ENCODE assay signal across 23 cellular contexts in genomic region chr4:185993328-185993973, GRCh38.
"Had no signal": no experiment of that assay in that cellular context is flagged by ENCODE, and none has a peak within 500 bp of the region (broad histone marks: within the 10 kb centered on the region; RNA-seq: fewer than 3 reads in every experiment).

No MANE protein-coding gene starts in this region.

- H3K4me1 ChIP-seq: colonic mucosa, lower lobe of right lung, parathyroid adenoma, prostate gland, testis, transverse colon had no signal

- H3K9me3 ChIP-seq: colonic mucosa, heart right ventricle, left ventricle myocardium inferior, lower lobe of right lung, prostate gland, testis, transverse colon had no signal

- H3K27ac ChIP-seq: colonic mucosa, dorsolateral prefrontal cortex, heart right ventricle, left ventricle myocardium inferior, lower lobe of right lung, parathyroid adenoma, prostate gland, skin epidermis, testis, transverse colon had no signal

- ATAC-seq: esophagus mucosa; heart right ventricle; lower lobe of right lung; sciatic nerve; stimulated activated naive B cell treated with anti-CD40 and anti-IgM and Interleukin-4, amounts not matched to agents 10 μg/mL and 1 μg/mL and 100 μg/mL, for 72 hours; stimulated activated naive CD8-positive, alpha-beta T cell treated with anti-CD3 and anti-CD28 coated beads, Interleukin-15, amount 100 ng/mL, for 72 hours had no signal

- H3K4me1 Mint-ChIP-seq: naive B cell; nephron; stimulated activated naive B cell treated with anti-CD40 and anti-IgM and Interleukin-4, amounts not matched to agents 10 μg/mL and 1 μg/mL and 100 μg/mL, for 72 hours; stimulated activated naive CD8-positive, alpha-beta T cell treated with anti-CD3 and anti-CD28 coated beads, Interleukin-15, amount 100 ng/mL, for 72 hours had no signal

- H3K27ac Mint-ChIP-seq: nephron; stimulated activated naive B cell treated with anti-CD40 and anti-IgM and Interleukin-4, amounts not matched to agents 10 μg/mL and 1 μg/mL and 100 μg/mL, for 72 hours; stimulated activated naive CD8-positive, alpha-beta T cell treated with anti-CD3 and anti-CD28 coated beads, Interleukin-15, amount 100 ng/mL, for 72 hours had no signal

- H3K4me3 ChIP-seq: colonic mucosa, dorsolateral prefrontal cortex, heart right ventricle, left ventricle myocardium inferior, lower lobe of right lung, prostate gland, skin epidermis, testis, transverse colon had no signal

- H3K9me3 Mint-ChIP-seq: stimulated activated naive B cell treated with anti-CD40 and anti-IgM and Interleukin-4, amounts not matched to agents 10 μg/mL and 1 μg/mL and 100 μg/mL, for 72 hours; stimulated activated naive CD8-positive, alpha-beta T cell treated with anti-CD3 and anti-CD28 coated beads, Interleukin-15, amount 100 ng/mL, for 72 hours had no signal

- H3K4me3 Mint-ChIP-seq: naive B cell; nephron; stimulated activated naive B cell treated with anti-CD40 and anti-IgM and Interleukin-4, amounts not matched to agents 10 μg/mL and 1 μg/mL and 100 μg/mL, for 72 hours; stimulated activated naive CD8-positive, alpha-beta T cell treated with anti-CD3 and anti-CD28 coated beads, Interleukin-15, amount 100 ng/mL, for 72 hours had no signal

- H3K36me3 ChIP-seq: colonic mucosa, heart right ventricle, left ventricle myocardium inferior, lower lobe of right lung, prostate gland, transverse colon had no signal

- H3K27me3 Mint-ChIP-seq: stimulated activated naive CD8-positive, alpha-beta T cell treated with anti-CD3 and anti-CD28 coated beads, Interleukin-15, amount 100 ng/mL, for 72 hours had no signal

- H3K27me3 ChIP-seq: colonic mucosa, dorsolateral prefrontal cortex, heart right ventricle, testis, transverse colon had no signal

- DNase-seq: colonic mucosa; dorsolateral prefrontal cortex; effector CD8-positive, alpha-beta T cell; heart right ventricle; islet precursor cell; left ventricle myocardium inferior; lower lobe of right lung; mesenchymal stem cell; naive B cell; occipital lobe; retina; stimulated activated CD4-positive, alpha-beta T cell treated with anti-CD3 and anti-CD28 coated beads, Interleukin-2, amount 100 ng/mL, for 24 hours; stimulated activated CD4-positive, alpha-beta T cell treated with anti-CD3 and anti-CD28 coated beads, Interleukin-4, amount 100 ng/mL, for 4 hours; stimulated activated naive B cell treated with anti-CD40 and anti-IgM and Interleukin-4, amounts not matched to agents 10 μg/mL and 1 μg/mL and 100 μg/mL, for 72 hours; stimulated activated naive CD8-positive, alpha-beta T cell treated with anti-CD3 and anti-CD28 coated beads, Interleukin-15, amount 100 ng/mL, for 72 hours; testis; transverse colon had no signal

- H2AFZ ChIP-seq: parathyroid adenoma had no signal

- H3K79me2 ChIP-seq: parathyroid adenoma had no signal

- H3K9ac ChIP-seq: parathyroid adenoma had no signal

- H3K36me3 Mint-ChIP-seq: naive B cell; stimulated activated naive B cell treated with anti-CD40 and anti-IgM and Interleukin-4, amounts not matched to agents 10 μg/mL and 1 μg/mL and 100 μg/mL, for 72 hours had no signal
